10 cellular contexts compared by ENCODE assay signal in the genomic region with DNA sequence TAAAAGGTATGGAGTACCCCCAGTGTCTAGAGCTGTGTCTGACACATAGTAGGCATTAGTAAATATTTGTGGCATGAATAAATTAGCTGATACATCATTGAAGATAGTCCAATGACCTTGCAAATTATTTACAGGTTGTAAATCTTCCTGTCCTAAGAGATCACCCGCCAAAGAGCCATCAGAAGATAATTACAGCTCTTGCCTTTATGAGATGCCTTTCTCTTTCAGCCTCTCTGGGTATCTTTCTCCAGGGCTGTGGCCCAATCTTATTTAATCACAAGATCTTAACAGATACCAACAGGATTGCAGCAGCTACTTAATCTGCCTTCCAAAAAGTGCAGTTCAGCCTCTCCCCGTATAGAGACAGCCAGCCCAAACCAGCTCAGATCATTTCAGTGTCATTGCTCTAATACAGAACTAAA. TPM values are rescaled to one million over a fixed set of nuclear protein-coding genes. Genes with fewer than 3 reads are reported as not detected.
A peak's percentile ranks its signal among the peaks of the same experiment; 100 is the strongest.
DNase-seq lines count a peak whose midpoint lies in the region; ATAC-seq, FAIRE-seq and TF ChIP-seq lines count a peak whose summit lies in the region.
"Had no signal": no experiment of that assay in that cellular context is flagged by ENCODE, and none has a peak within 500 bp of the region (broad histone marks: within the 10 kb centered on the region; RNA-seq: fewer than 3 reads in every experiment).

No MANE protein-coding gene starts in this region.

- no peak overlapping the region for H4K12ac ChIP-seq in trophoblast cell (ENCODE audit: low read depth, low read length)

- intact Hi-C loops in esophagus muscularis mucosa (cut with DNase I): loop anchor here (5.0 kb wide), 1 partner anchor 42 kb away; the partner anchor contains the start of gene MYOF

- no peaks in the 10 kb centered on the region for H3K9me3 ChIP-seq in esophagus muscularis mucosa
- no peaks in the 10 kb centered on the region for H3K9me3 ChIP-seq in trophoblast cell (ENCODE audit: insufficient read depth, low read depth, low read length)
- no peaks in the 10 kb centered on the region for H3K9me3 ChIP-seq in small intestine (ENCODE audit: control insufficient read depth, low read depth)

- no peak overlapping the region for H3K23ac ChIP-seq in trophoblast cell (ENCODE audit: low read length)

- TF ChIP-seq POLR2A in esophagus muscularis mucosa (IDR thresholded peaks at IDR 0.05; ENCODE audit: low read depth): no peak

- H4K91ac ChIP-seq in trophoblast cell (ENCODE audit: low read depth, low read length): no peak overlapping the region

- H2AFZ ChIP-seq in trophoblast cell (ENCODE audit: insufficient read depth, low read length, poor library complexity): no peak overlapping the region

- peaks cover 27% of the 10 kb centered on the region for H3K79me1 ChIP-seq in trophoblast cell (ENCODE audit: low read length)

- H3K27me3 ChIP-seq in BJ (ENCODE audit: control insufficient read depth, insufficient read depth, low read length): no peaks in the 10 kb centered on the region
- H3K27me3 ChIP-seq in esophagus muscularis mucosa: no peaks in the 10 kb centered on the region
- H3K27me3 ChIP-seq in trophoblast cell (ENCODE audit: insufficient read depth, low read length): no peaks in the 10 kb centered on the region
- H3K27me3 ChIP-seq in small intestine (ENCODE audit: control insufficient read depth in 2 of 2, insufficient read depth in 2 of 2, low read length in 2 of 2): no peaks in the 10 kb centered on the region

- no peak overlapping the region for H3K18ac ChIP-seq in trophoblast cell (ENCODE audit: low read length)

- H3K4me2 ChIP-seq in trophoblast cell (ENCODE audit: low read length): no peak overlapping the region

- H4K8ac ChIP-seq in trophoblast cell (ENCODE audit: low read depth, low read length): no peak overlapping the region

- H3K4ac ChIP-seq in trophoblast cell (ENCODE audit: low read depth, low read length): no peak overlapping the region

- TF ChIP-seq CTCF in BJ (IDR thresholded peaks at IDR 0.05; ENCODE audit: insufficient read depth, low read depth, low read length) (no peak), esophagus muscularis mucosa (IDR thresholded peaks at IDR 0.05) (peak in 1 of 3 experiments; percentile 3), omental fat pad (IDR thresholded peaks at IDR 0.05) (no peak)

- 59% methylated on average over 2 of the region's 2 CpGs for WGBS in esophagus muscularis mucosa
- no CpG with 5 or more reads among the region's 2 CpGs for WGBS in trophoblast cell (ENCODE audit: extremely low coverage, insufficient coverage, insufficient read length)
- 35 to 48% (median 44%) methylated on average over 2 of the region's 2 CpGs for WGBS in small intestine, 3 donors

- H3K4me3 ChIP-seq in BJ (ENCODE audit: low read depth, low read length) (no peak overlapping the region), esophagus muscularis mucosa (peak overlapping the region in 1 of 4 donors; percentile 5), trophoblast cell (ENCODE audit: low read depth, low read length) (no peak overlapping the region), small intestine (ENCODE audit: low read depth in 1 of 2, low read length in 2 of 2) (no peak overlapping the region)

- TF ChIP-seq EP300 in esophagus muscularis mucosa (IDR thresholded peaks at IDR 0.05): no peak

- H3K27ac ChIP-seq in esophagus muscularis mucosa (replicated peaks in 1 of 4): peak overlapping the region; percentile 99 to 100 (median 99)
- peak overlapping the region; percentile 33 for H3K27ac ChIP-seq in trophoblast cell (ENCODE audit: low read depth, low read length)
- H3K27ac ChIP-seq in small intestine (ENCODE audit: low read depth in 1 of 2, low read length in 1 of 2): peak overlapping the region in 1 of 2 donors; percentile 14

- no peak for ATAC-seq in omental fat pad (ENCODE audit: low FRiP score)
- no peak for ATAC-seq in HG02884 (IDR thresholded peaks at IDR 0.05; ENCODE audit: unreplicated experiment)
- ATAC-seq: HepG2; stimulated activated memory B cell treated with anti-CD40 and anti-IgM and Interleukin-4, amounts not matched to agents 10 μg/mL and 1 μg/mL and 100 μg/mL, for 72 hours had no signal

- H3K14ac ChIP-seq in trophoblast cell (ENCODE audit: low read length): no peak overlapping the region

- peaks cover 2% of the 10 kb centered on the region; the same call in 1 of the 2 replicates for H3K36me3 ChIP-seq in BJ (ENCODE audit: control insufficient read depth, insufficient read depth, low read length)
- no peaks in the 10 kb centered on the region for H3K36me3 ChIP-seq in esophagus muscularis mucosa
- H3K36me3 ChIP-seq in trophoblast cell (ENCODE audit: control insufficient read depth in 1 of 2, insufficient read depth in 2 of 2, low read length in 2 of 2): peaks cover 3 to 7% of the 10 kb centered on the region in 2 experiments
- H3K36me3 ChIP-seq in small intestine (ENCODE audit: control insufficient read depth in 2 of 2, insufficient read depth in 2 of 2, low read length in 2 of 2): no peaks in the 10 kb centered on the region

- H2BK5ac ChIP-seq in trophoblast cell (ENCODE audit: low read depth, low read length, poor library complexity): peak overlapping the region; percentile 26

- peaks cover 57 to 99% (median 97%) of the 10 kb centered on the region in 4 donors for H3K4me1 ChIP-seq in esophagus muscularis mucosa
- peaks cover 23 to 30% of the 10 kb centered on the region in 2 experiments for H3K4me1 ChIP-seq in trophoblast cell (ENCODE audit: control insufficient read depth in 1 of 2, insufficient read depth in 2 of 2, low read length in 2 of 2)
- H3K4me1 ChIP-seq in small intestine (ENCODE audit: control insufficient read depth in 2 of 2, insufficient read depth in 1 of 2, low read depth in 1 of 2, low read length in 1 of 2): peaks cover 4 to 11% of the 10 kb centered on the region in 2 donors

- no peak overlapping the region for H2AK5ac ChIP-seq in trophoblast cell (ENCODE audit: low read length)

- no peak overlapping the region for H2BK120ac ChIP-seq in trophoblast cell (ENCODE audit: insufficient read depth, low read length, poor library complexity)

- CTCF ChIA-PET in BJ (lab: Yijun Ruan, JAX): interaction anchor here (1.0 to 4.8 kb wide), 7 partner anchors 18 to 64 kb away, joined by 3 to 29 read pairs (median 4); partner anchors contain the start of gene MYOF

- H2BK12ac ChIP-seq in trophoblast cell (ENCODE audit: low read length): no peak overlapping the region

- no peak overlapping the region for H3K9ac ChIP-seq in trophoblast cell (ENCODE audit: low read length)

- DNase-seq in BJ (ENCODE audit: low read depth) (peak; percentile 67), NCI-H2227 treated with DMSO at 0.1 percent for 48 hours (lab: John Stamatoyannopoulos, UW) (peak; percentile 33), esophagus muscularis mucosa (ENCODE audit: extremely low spot score) (no peak), trophoblast cell (peak in 1 of 2 donors; percentile 63), omental fat pad (ENCODE audit: low spot score) (no peak), small intestine (no peak)
- DNase-seq in stimulated activated CD4-positive, alpha-beta T cell treated with anti-CD3 and anti-CD28 coated beads, Interleukin-12 subunit alpha, Interleukin-12 subunit beta, amount 100 ng/mL, for 4 hours: no peak

- no peak for FAIRE-seq in small intestine (lab: Jason Lieb, UNC)
- FAIRE-seq: HepG2 had no signal

- POLR2A ChIA-PET in BJ (lab: Charles Lee): interaction anchor here (0.7 to 1.6 kb wide), 3 partner anchors 18 to 70 kb away, joined by 8 to 16 read pairs (median 9); no protein-coding TSS in a partner anchor

- H3K79me2 ChIP-seq in trophoblast cell (ENCODE audit: control insufficient read depth, insufficient read depth, low read length, poor library complexity): peaks cover 8% of the 10 kb centered on the region

RNA-seq across cellular contexts. Expression of gene MYOF, which starts 41.5 kb away (rescaled TPM):
- polyA plus RNA-seq in BJ (2011; rRNA removed) (355 and 425 TPM in 2 replicates), small intestine (10 to 100 TPM in 1 of 3 donors, 1 to 10 TPM in 2; 1.6 to 20.6 (median 2.0) TPM)
- polyA minus RNA-seq in BJ (2011; rRNA and poly(A)+ RNA removed): 316 and 332 TPM in 2 replicates
- total RNA-seq in esophagus muscularis mucosa (100 to 1,000 TPM in 2 of 4 donors, 10 to 100 TPM in 2; 71.2 to 120 (median 97.3) TPM), omental fat pad (100 to 1,000 TPM in 1 of 4 donors, 10 to 100 TPM in 3; 44.6 to 113 (median 74.5) TPM)
- polyA plus RNA-seq in trophoblast cell (2013): 105 and 106 TPM in 2 replicates

RNA-seq across cellular contexts. Expression of gene CEP55, which starts 55.8 kb away (rescaled TPM):
- 16.8 and 28.2 TPM in 2 replicates for polyA plus RNA-seq in BJ (2011; rRNA removed)
- polyA minus RNA-seq in BJ (2011; rRNA and poly(A)+ RNA removed): 3.7 and 5.4 TPM in 2 replicates
- under 1 TPM in 3 of 4 donors, not detected in 1; 0.19 to 0.80 (median 0.50) TPM for total RNA-seq in esophagus muscularis mucosa
- 26.3 and 28.5 TPM in 2 replicates for polyA plus RNA-seq in trophoblast cell (2013)
- total RNA-seq in omental fat pad: 1 to 10 TPM in 1 of 4 donors, under 1 TPM in 2, not detected in 1; 0.19 to 3.2 (median 0.32) TPM
- 10 to 100 TPM in 1 of 3 donors, 1 to 10 TPM in 1, under 1 TPM in 1; 0.27 to 21.7 (median 1.1) TPM for polyA plus RNA-seq in small intestine

Comparison
In these comparisons a context has a peak if more than half of its experiments do, and no peak if none do; other contexts are left out.
1. DNase-seq: peak in BJ (single experiment) and NCI-H2227 treated with DMSO at 0.1 percent for 48 hours (single experiment); none in esophagus muscularis mucosa (single experiment), omental fat pad (single experiment), stimulated activated CD4-positive, alpha-beta T cell treated with anti-CD3 and anti-CD28 coated beads, Interleukin-12 subunit alpha, Interleukin-12 subunit beta, amount 100 ng/mL, for 4 hours (single experiment) and small intestine (single experiment).